Comparison of ENCODE assay signal across 1 cellular context in genomic region chr11:65487467-65488272, GRCh38.
TF ChIP-seq lines count a peak whose summit lies in the region.

No MANE protein-coding gene starts in this region.

TF ChIP-seq in HepG2, 621 proteins besides CTCF, POLR2A, EP300 and RAD21 (continued from another document and continues in another):
- TF ChIP-seq PRDM10 (CRISPR knock-in tag; IDR thresholded peaks at IDR 0.05; ENCODE audit: low read depth) = peak; percentile 44; the same call in 1 of the 2 replicates
- peak; percentile 48; the same call in 1 of the 2 replicates for TF ChIP-seq THAP11 (CRISPR knock-in tag; IDR thresholded peaks at IDR 0.05)
- TF ChIP-seq IRF2 (CRISPR knock-in tag; IDR thresholded peaks at IDR 0.05) = peak; percentile 64; the same call in 1 of the 2 replicates
- TF ChIP-seq BCL6 (CRISPR knock-in tag; IDR thresholded peaks at IDR 0.05) = peak; percentile 53; the same call in 1 of the 2 replicates
- TF ChIP-seq ATF1 (CRISPR knock-in tag; IDR thresholded peaks at IDR 0.05) = no peak
- TF ChIP-seq ZNF136 (CRISPR knock-in tag; IDR thresholded peaks at IDR 0.05; ENCODE audit: low read depth) = peak; percentile 53; the same call in 1 of the 2 replicates
- TF ChIP-seq PATZ1 (CRISPR knock-in tag; IDR thresholded peaks at IDR 0.05) = peak; percentile 58
- TF ChIP-seq PAF1 (CRISPR knock-in tag; IDR thresholded peaks at IDR 0.05) = no peak
- peak; percentile 78 for TF ChIP-seq ZNF430 (CRISPR knock-in tag; IDR thresholded peaks at IDR 0.05)
- TF ChIP-seq SALL2 (CRISPR knock-in tag; IDR thresholded peaks at IDR 0.05) = 0 out of 2 replicates have a peak, but pooled peaks have one; percentile 27
- TF ChIP-seq ATF4 (CRISPR knock-in tag; IDR thresholded peaks at IDR 0.05) = peak; percentile 52 to 98; a peak in 2 of 4 replicates
- no peak for TF ChIP-seq MLLT10 (CRISPR knock-in tag; IDR thresholded peaks at IDR 0.05)
- TF ChIP-seq SMAD1 (CRISPR knock-in tag; IDR thresholded peaks at IDR 0.05; ENCODE audit: borderline replicate concordance, low read depth) = 0 out of 2 replicates have a peak, but pooled peaks have one; percentile 21
- no peak for TF ChIP-seq ZNF570 (CRISPR knock-in tag; IDR thresholded peaks at IDR 0.05; ENCODE audit: borderline replicate concordance)
- peak; percentile 54; the same call in 1 of the 2 replicates for TF ChIP-seq ZBTB7A (CRISPR knock-in tag; IDR thresholded peaks at IDR 0.05)
- TF ChIP-seq TBX2 (CRISPR knock-in tag; IDR thresholded peaks at IDR 0.05; ENCODE audit: borderline replicate concordance) = peak; percentile 77
- TF ChIP-seq SALL1 (CRISPR knock-in tag; IDR thresholded peaks at IDR 0.05) = peak; percentile 86
- TF ChIP-seq ESRRA (CRISPR knock-in tag; IDR thresholded peaks at IDR 0.05; ENCODE audit: low read depth) = 0 out of 2 replicates have a peak, but pooled peaks have one; percentile 58
- TF ChIP-seq CREM (IDR thresholded peaks at IDR 0.05) = peak; percentile 36; the same call in 1 of the 2 replicates
- no peak for TF ChIP-seq CREM (CRISPR knock-in tag; IDR thresholded peaks at IDR 0.05)
- TF ChIP-seq ZHX1 (CRISPR knock-in tag; IDR thresholded peaks at IDR 0.05; ENCODE audit: low read depth) = peak; percentile 46; the same call in 1 of the 2 replicates
- TF ChIP-seq ZNF275 (CRISPR knock-in tag; IDR thresholded peaks at IDR 0.05; ENCODE audit: borderline replicate concordance) = no peak
- peak; percentile 49 for TF ChIP-seq AKAP8 (CRISPR knock-in tag; IDR thresholded peaks at IDR 0.05)
- peak; percentile 98; the same call in 2 of the 3 replicates for TF ChIP-seq MXI1 (IDR thresholded peaks at IDR 0.05; ENCODE audit: borderline replicate concordance, low read depth, low read length)
- TF ChIP-seq SOX6 (IDR thresholded peaks at IDR 0.05) = no peak
- peak; percentile 63; the same call in 1 of the 2 replicates for TF ChIP-seq SOX6 (CRISPR knock-in tag; IDR thresholded peaks at IDR 0.05)
- TF ChIP-seq POLR2AphosphoS5 (IDR thresholded peaks at IDR 0.05; ENCODE audit: low read depth, low read length) = peak; percentile 55
- TF ChIP-seq FOXC1 (CRISPR knock-in tag; IDR thresholded peaks at IDR 0.05; ENCODE audit: borderline replicate concordance) = 0 out of 2 replicates have a peak, but pooled peaks have one; percentile 60
- TF ChIP-seq NFAT5 (CRISPR knock-in tag; IDR thresholded peaks at IDR 0.05) = peak; percentile 35
- peak; percentile 99 for TF ChIP-seq ZNF652 (CRISPR knock-in tag; IDR thresholded peaks at IDR 0.05; ENCODE audit: borderline replicate concordance, low read depth)
- TF ChIP-seq NBN (conservative IDR thresholded peaks at IDR 0.05) = no peak
- TF ChIP-seq MAFF (IDR thresholded peaks at IDR 0.05; ENCODE audit: low read depth, low read length) = no peak
- peak; percentile 58; the same call in 1 of the 2 replicates for TF ChIP-seq ZMYM3 (CRISPR knock-in tag; IDR thresholded peaks at IDR 0.05)
- peak; percentile 69; the same call in 1 of the 2 replicates for TF ChIP-seq HNRNPL (IDR thresholded peaks at IDR 0.05; ENCODE audit: low read depth, low read length)
- TF ChIP-seq ZSCAN31 (CRISPR knock-in tag; IDR thresholded peaks at IDR 0.05; ENCODE audit: low read depth) = peak; percentile 17; the same call in 1 of the 2 replicates
- TF ChIP-seq ZBTB25 (CRISPR knock-in tag; IDR thresholded peaks at IDR 0.05) = no peak
- no peak for TF ChIP-seq ZNF7 (CRISPR knock-in tag; IDR thresholded peaks at IDR 0.05)
- peak; percentile 14 for TF ChIP-seq PHF8 (CRISPR knock-in tag; IDR thresholded peaks at IDR 0.05)
- no peak for TF ChIP-seq EEA1 (CRISPR knock-in tag; IDR thresholded peaks at IDR 0.05; ENCODE audit: borderline replicate concordance)
- TF ChIP-seq TARDBP (CRISPR knock-in tag; IDR thresholded peaks at IDR 0.05) = peak; percentile 36; the same call in 1 of the 2 replicates
- peak; percentile 64; the same call in 1 of the 2 replicates for TF ChIP-seq ZNF770 (CRISPR knock-in tag; IDR thresholded peaks at IDR 0.05)
- TF ChIP-seq MIER3 (CRISPR knock-in tag; IDR thresholded peaks at IDR 0.05; ENCODE audit: borderline replicate concordance) = peak; percentile 63; the same call in 1 of the 2 replicates
- peak; percentile 52; the same call in 1 of the 2 replicates for TF ChIP-seq ZNF451 (CRISPR knock-in tag; IDR thresholded peaks at IDR 0.05)
- 0 out of 2 replicates have a peak, but pooled peaks have one; percentile 17 for TF ChIP-seq HNF4A (CRISPR knock-in tag; IDR thresholded peaks at IDR 0.05)
